In genomic region chr3:165519687-165520086, GRCh38 we compare ENCODE assay signal across 11 cellular contexts.
"Had no signal": no experiment of that assay in that cellular context is flagged by ENCODE, and none has a peak within 500 bp of the region (broad histone marks: within the 10 kb centered on the region; RNA-seq: fewer than 3 reads in every experiment).

No MANE protein-coding gene starts in this region.

- H3K4me3 ChIP-seq: GM23248, GM23338, HAP-1 had no signal

- FAIRE-seq: H1, H54 had no signal

- DNase-seq: GM23248, GOT3, H7, H9, HCEC 1CT, HFFc6 had no signal

- H3K4me3 Mint-ChIP-seq: GM23338, H9, HFFc6 had no signal

- H2AFZ ChIP-seq: GM23248, GM23338 had no signal

- H3K4me1 Mint-ChIP-seq: GM23338, H9 had no signal

- H3K4me2 ChIP-seq: GM23338 had no signal

- H3K4me1 ChIP-seq: HAP-1 had no signal

- H3K27ac Mint-ChIP-seq: GM23338, H9, HFFc6 had no signal

- H3K9me3 ChIP-seq: HAP-1 had no signal

- H3K27ac ChIP-seq: GM23248 had no signal

- H3K36me3 ChIP-seq: HAP-1 had no signal

- H3K9me3 Mint-ChIP-seq: GM23338, H9 had no signal

- H3K9ac ChIP-seq: GM23248 had no signal

- ATAC-seq: GM23338, HCT116 had no signal
